ENCODE assay signal across 14 cellular contexts in genomic region chr11:110818032-110818687, GRCh38.
DNase-seq lines count a peak whose midpoint lies in the region; ATAC-seq and TF ChIP-seq lines count a peak whose summit lies in the region.
"Had no signal": no experiment of that assay in that cellular context is flagged by ENCODE, and none has a peak within 500 bp of the region (broad histone marks: within the 10 kb centered on the region; RNA-seq: fewer than 3 reads in every experiment).

No MANE protein-coding gene starts in this region.

- H3K36me3 Mint-ChIP-seq in activated T-cell treated with anti-CD3 and anti-CD28 coated beads, Interleukin-2, amount 50 U/mL, for 72 hours (ENCODE audit: insufficient read depth in 2 of 2) = peaks cover 3 to 19% of the 10 kb centered on the region in 2 donors
- H3K36me3 Mint-ChIP-seq: CD4-positive, alpha-beta memory T cell; T-cell had no signal

- ATAC-seq in activated T-cell treated with anti-CD3 and anti-CD28 coated beads, Interleukin-2, amount 50 U/mL, for 72 hours (replicated peaks in 1 of 2) = peak; percentile 94
- no peak for ATAC-seq in HG03432 (IDR thresholded peaks at IDR 0.05; ENCODE audit: unreplicated experiment)
- ATAC-seq: T-cell had no signal

- H3K4me1 ChIP-seq in hepatocyte (ENCODE audit: insufficient read depth) = no peaks in the 10 kb centered on the region

- H3K79me2 ChIP-seq in hepatocyte = no peaks in the 10 kb centered on the region

- no peaks in the 10 kb centered on the region for H3K27me3 ChIP-seq in hepatocyte

- H3K36me3 ChIP-seq in hepatocyte (replicated peaks; ENCODE audit: insufficient read depth, low read depth) = no peaks in the 10 kb centered on the region

- peak overlapping the region; percentile 17 to 35 for H3K4me3 Mint-ChIP-seq in activated T-cell treated with anti-CD3 and anti-CD28 coated beads, Interleukin-2, amount 50 U/mL, for 72 hours
- H3K4me3 Mint-ChIP-seq: CD4-positive, alpha-beta memory T cell; T-cell had no signal

- H3K4me2 ChIP-seq in hepatocyte = no peak overlapping the region

- DNase-seq in EL = peak; percentile 30
- DNase-seq in HT1080 (ENCODE audit: low read depth) = peak; percentile 83
- DNase-seq in activated T-cell treated with anti-CD3 and anti-CD28 coated beads, Interleukin-2, amount 50 U/mL, for 72 hours = peak; percentile 28 to 58
- DNase-seq in hepatocyte (ENCODE audit: low spot score) = peak; percentile 10
- DNase-seq in activated CD8-positive, alpha-beta memory T cell treated with anti-CD3 and anti-CD28 coated beads for 24 hours = no peak
- no peak for DNase-seq in medulla oblongata (ENCODE audit: extremely low spot score)
- no peak for DNase-seq in hypothalamus (lab: John Stamatoyannopoulos, UW)
- DNase-seq: CD4-positive, alpha-beta memory T cell; effector CD4-positive, alpha-beta T cell; mesendoderm; NCI-H1694; stimulated activated naive CD4-positive, alpha-beta T cell; T-cell had no signal

- no peaks in the 10 kb centered on the region for H4K20me1 ChIP-seq in hepatocyte (ENCODE audit: insufficient read depth, poor library complexity, severe bottlenecking)

- H3K9me3 ChIP-seq in hepatocyte (ENCODE audit: low read depth) = no peaks in the 10 kb centered on the region

- peaks cover 15% of the 10 kb centered on the region for H3K27me3 Mint-ChIP-seq in activated T-cell treated with anti-CD3 and anti-CD28 coated beads, Interleukin-2, amount 50 U/mL, for 72 hours (ENCODE audit: low read depth)

- no peak for TF ChIP-seq CTCF in hepatocyte (IDR thresholded peaks at IDR 0.05; ENCODE audit: poor library complexity)

- H3K4me3 ChIP-seq in hepatocyte = no peak overlapping the region

- no peaks in the 10 kb centered on the region for H3K9me2 ChIP-seq in hepatocyte (replicated peaks; ENCODE audit: insufficient read depth)

- WGBS in hepatocyte (ENCODE audit: low lambda C conversion rate, missing lambda C conversion rate) = 69% methylated on average over 6 of the region's 6 CpGs

- H2AFZ ChIP-seq in hepatocyte = no peak overlapping the region

- H3K27ac ChIP-seq in hepatocyte = no peak overlapping the region

- H3K27ac Mint-ChIP-seq in activated T-cell treated with anti-CD3 and anti-CD28 coated beads, Interleukin-2, amount 50 U/mL, for 72 hours = peak overlapping the region; percentile 76
- H3K27ac Mint-ChIP-seq: CD4-positive, alpha-beta memory T cell; T-cell had no signal

- H3K4me1 Mint-ChIP-seq in activated T-cell treated with anti-CD3 and anti-CD28 coated beads, Interleukin-2, amount 50 U/mL, for 72 hours (ENCODE audit: low read depth) = peaks cover 17% of the 10 kb centered on the region
- H3K4me1 Mint-ChIP-seq: CD4-positive, alpha-beta memory T cell; T-cell had no signal

- peaks cover 4 to 13% of the 10 kb centered on the region in 2 donors for H3K9me3 Mint-ChIP-seq in activated T-cell treated with anti-CD3 and anti-CD28 coated beads, Interleukin-2, amount 50 U/mL, for 72 hours

Comparison
In these comparisons a context has a peak if more than half of its experiments do, and no peak if none do; other contexts are left out.
1. DNase-seq: peak in EL (single experiment), HT1080 (single experiment), activated T-cell treated with anti-CD3 and anti-CD28 coated beads, Interleukin-2, amount 50 U/mL, for 72 hours (2 of 2) and hepatocyte (single experiment); none in activated CD8-positive, alpha-beta memory T cell treated with anti-CD3 and anti-CD28 coated beads for 24 hours (single experiment), medulla oblongata (single experiment) and hypothalamus (0 of 51).